In genomic region chr5:102893942-102894341, GRCh38 we compare ENCODE assay signal across 20 cellular contexts.
"Had no signal": no experiment of that assay in that cellular context is flagged by ENCODE, and none has a peak within 500 bp of the region (broad histone marks: within the 10 kb centered on the region; RNA-seq: fewer than 3 reads in every experiment).

No MANE protein-coding gene starts in this region.

- H3K9me3 ChIP-seq: lower lobe of right lung, neutrophil, tibial artery had no signal

- H3K27me3 ChIP-seq: dorsolateral prefrontal cortex, neutrophil, tibial artery had no signal

- H3K36me3 ChIP-seq: lower lobe of right lung, neutrophil, tibial artery had no signal

- H2AFZ ChIP-seq: parathyroid adenoma had no signal

- H3K27ac ChIP-seq: dorsolateral prefrontal cortex, epithelial cell of prostate, lower lobe of right lung, neutrophil, parathyroid adenoma, tibial artery had no signal

- H3K9ac ChIP-seq: parathyroid adenoma had no signal

- ATAC-seq: activated CD8-positive, alpha-beta memory T cell treated with anti-CD3 and anti-CD28 coated beads, Interleukin-2, amount 10 ng/mL, durations not matched to agents 7 days and 5 days; lower lobe of right lung; natural killer cell treated with Interleukin-12 subunit alpha and Interleukin-12 subunit beta and Interleukin-15 and Interleukin-18, amount 100 ng/mL, for 72 hours; T-cell had no signal

- DNase-seq: activated B cell treated with CpG ODN at 0.5 μM for 24 hours; activated CD4-positive, alpha-beta memory T cell treated with anti-CD3 and anti-CD28 coated beads, Interleukin-2, amount 10 ng/mL, durations not matched to agents 7 days and 5 days; activated CD4-positive, alpha-beta T cell treated with anti-CD3 and anti-CD28 coated beads for 4 hours; activated CD8-positive, alpha-beta memory T cell treated with anti-CD3 and anti-CD28 coated beads, Interleukin-2, amount 10 ng/mL, durations not matched to agents 7 days and 5 days; amniotic stem cell; caudate nucleus; dorsolateral prefrontal cortex; foreskin melanocyte; hypothalamus; immature natural killer cell; lower lobe of right lung; stimulated activated CD4-positive, alpha-beta T cell treated with anti-CD3 and anti-CD28 coated beads, Interleukin-12 subunit alpha, Interleukin-12 subunit beta, amount 100 ng/mL, for 4 hours; stimulated activated CD4-positive, alpha-beta T cell treated with anti-CD3 and anti-CD28 coated beads, Interleukin-1b, Interleukin-23, amount 100 ng/mL, for 48 hours; stimulated activated naive CD4-positive, alpha-beta T cell treated with Interleukin-2 at 50 U/mL for 16 hours; T-cell; tibial artery had no signal

- H3K4me3 ChIP-seq: dorsolateral prefrontal cortex, lower lobe of right lung, tibial artery had no signal

- H3K4me1 ChIP-seq: lower lobe of right lung, parathyroid adenoma had no signal
